In genomic region chr15:54374184-54374947, GRCh38 we compare ENCODE assay signal across 18 cellular contexts.
A peak's percentile ranks its signal among the peaks of the same experiment; 100 is the strongest.
DNase-seq lines count a peak whose midpoint lies in the region; ATAC-seq and TF ChIP-seq lines count a peak whose summit lies in the region.
"Had no signal": no experiment of that assay in that cellular context is flagged by ENCODE, and none has a peak within 500 bp of the region (broad histone marks: within the 10 kb centered on the region; RNA-seq: fewer than 3 reads in every experiment).

No MANE protein-coding gene starts in this region.

- H4K20me1 ChIP-seq in smooth muscle cell (ENCODE audit: low read depth) = no peaks in the 10 kb centered on the region
- H4K20me1 ChIP-seq: BLaER1 treated with 17β-estradiol and CSF1 and Interleukin-3, amounts not matched to agents 10 nM and 100 nM had no signal

- peak overlapping the region; percentile 2 for H2BK15ac ChIP-seq in neuronal stem cell (ENCODE audit: low read length)

- no peak overlapping the region for H3K27ac Mint-ChIP-seq in CD14-positive monocyte
- H3K27ac Mint-ChIP-seq in glutamatergic neuron (ENCODE audit: unreplicated experiment) = no peak overlapping the region
- H3K27ac Mint-ChIP-seq in activated naive CD4-positive, alpha-beta T cell treated with anti-CD3 and anti-CD28 coated beads, Interleukin-2, amount 50 U/mL, for 72 hours = no peak overlapping the region

- peak overlapping the region; percentile 77 for H3K18ac ChIP-seq in neuronal stem cell (ENCODE audit: low read length)

- no peak overlapping the region for H3K23ac ChIP-seq in neuronal stem cell (ENCODE audit: low read depth, low read length, poor library complexity)

- H3K9ac ChIP-seq in neuronal stem cell (ENCODE audit: low read depth, low read length, poor library complexity) (peak overlapping the region; percentile 73), smooth muscle cell (ENCODE audit: low read depth) (no peak overlapping the region)
- H3K9ac ChIP-seq: BLaER1 treated with 17β-estradiol and CSF1 and Interleukin-3, amounts not matched to agents 10 nM and 100 nM had no signal

- H3K9me3 ChIP-seq in neuronal stem cell (replicated peaks in 1 of 2; ENCODE audit: control insufficient read depth in 2 of 2, insufficient read depth in 1 of 2, low read depth in 1 of 2, low read length in 2 of 2) = peaks cover 0 to 2% of the 10 kb centered on the region in 2 donors
- no peaks in the 10 kb centered on the region for H3K9me3 ChIP-seq in smooth muscle cell (replicated peaks; ENCODE audit: low read depth)

- peak overlapping the region; percentile 48 for H4K91ac ChIP-seq in neuronal stem cell (ENCODE audit: low read depth, low read length, poor library complexity)

- no peak overlapping the region for H3K4ac ChIP-seq in neuronal stem cell (ENCODE audit: low read length)

- no peak overlapping the region for H3K14ac ChIP-seq in neuronal stem cell (ENCODE audit: low read length)

- H3K79me2 ChIP-seq in smooth muscle cell (ENCODE audit: low read depth) = no peaks in the 10 kb centered on the region

- H2BK120ac ChIP-seq in neuronal stem cell (ENCODE audit: low read depth, low read length) = no peak overlapping the region

- H3K4me2 ChIP-seq in neuronal stem cell (ENCODE audit: insufficient read depth, low read length, poor library complexity, severe bottlenecking) = no peak overlapping the region
- no peak overlapping the region for H3K4me2 ChIP-seq in smooth muscle cell
- H3K4me2 ChIP-seq: BLaER1 treated with 17β-estradiol and CSF1 and Interleukin-3, amounts not matched to agents 10 nM and 100 nM had no signal

- H3K79me1 ChIP-seq in neuronal stem cell (ENCODE audit: low read depth, low read length) = no peaks in the 10 kb centered on the region

- H3K4me3 ChIP-seq in neuronal stem cell (ENCODE audit: low read length in 2 of 2) (no peak overlapping the region), smooth muscle cell (no peak overlapping the region)
- H3K4me3 ChIP-seq: BLaER1 treated with 17β-estradiol and CSF1 and Interleukin-3, amounts not matched to agents 10 nM and 100 nM; GM12878 had no signal

- H2BK12ac ChIP-seq in neuronal stem cell (ENCODE audit: low read length) = no peak overlapping the region

- no peaks in the 10 kb centered on the region for H3F3A ChIP-seq in smooth muscle cell (ENCODE audit: low read depth)

- no CpG with 5 or more reads among the region's 5 CpGs for WGBS in neuronal stem cell (ENCODE audit: extremely low coverage in 2 of 2, insufficient read length in 2 of 2, insufficient replicate concordance in 1 of 2), 2 donors
- 80% methylated on average over 5 of the region's 5 CpGs for WGBS in smooth muscle cell (ENCODE audit: low lambda C conversion rate)

- H3K9me3 Mint-ChIP-seq in CD14-positive monocyte (peaks cover 3 to 19% (median 11%) of the 10 kb centered on the region in 7 donors), glutamatergic neuron (ENCODE audit: unreplicated experiment) (peaks cover 2% of the 10 kb centered on the region)
- H3K9me3 Mint-ChIP-seq in activated naive CD4-positive, alpha-beta T cell treated with anti-CD3 and anti-CD28 coated beads, Interleukin-2, amount 50 U/mL, for 72 hours = peaks cover 0 to 3% of the 10 kb centered on the region in 2 donors

- H3K36me3 Mint-ChIP-seq in CD14-positive monocyte (no peaks in the 10 kb centered on the region), glutamatergic neuron (ENCODE audit: unreplicated experiment) (peaks cover 4% of the 10 kb centered on the region)
- no peaks in the 10 kb centered on the region for H3K36me3 Mint-ChIP-seq in activated naive CD4-positive, alpha-beta T cell treated with anti-CD3 and anti-CD28 coated beads, Interleukin-2, amount 50 U/mL, for 72 hours

- H3K4me1 ChIP-seq in neuronal stem cell (ENCODE audit: control insufficient read depth in 2 of 2, insufficient read depth in 1 of 2, low read depth in 1 of 2, low read length in 2 of 2) = no peaks in the 10 kb centered on the region
- H3K4me1 ChIP-seq in smooth muscle cell (ENCODE audit: low read depth) = no peaks in the 10 kb centered on the region
- H3K4me1 ChIP-seq: BLaER1 treated with 17β-estradiol and CSF1 and Interleukin-3, amounts not matched to agents 10 nM and 100 nM had no signal

- no peaks in the 10 kb centered on the region for H3K27me3 Mint-ChIP-seq in CD14-positive monocyte (ENCODE audit: low read depth in 3 of 3)
- H3K27me3 Mint-ChIP-seq in glutamatergic neuron (ENCODE audit: unreplicated experiment) = peaks cover 2% of the 10 kb centered on the region

- intact Hi-C loops in CD14-positive monocyte (cut with micrococcal nuclease) = no loop called here

- H4K8ac ChIP-seq in neuronal stem cell (ENCODE audit: low read depth, low read length) = no peak overlapping the region

- H3K27ac ChIP-seq in neuronal stem cell (replicated peaks; ENCODE audit: low read length) (no peak overlapping the region), smooth muscle cell (ENCODE audit: low read depth) (no peak overlapping the region)
- H3K27ac ChIP-seq: BLaER1 treated with 17β-estradiol and CSF1 and Interleukin-3, amounts not matched to agents 10 nM and 100 nM had no signal

- DNase-seq in CD14-positive monocyte (ENCODE audit: low spot score) (peak; percentile 44), NCI-H524 treated with DMSO at 0.1 percent for 48 hours (lab: John Stamatoyannopoulos, UW) (peak; percentile 59), glutamatergic neuron (peak; percentile 68), neuronal stem cell (ENCODE audit: low spot score) (no peak), HuH-7.5 (ENCODE audit: low spot score) (no peak), smooth muscle cell (lab: John Stamatoyannopoulos, UW; ENCODE audit: unreplicated experiment) (no peak)
- no peak for DNase-seq in activated naive CD4-positive, alpha-beta T cell treated with anti-CD3 and anti-CD28 coated beads, Interleukin-2, amount 50 U/mL, for 72 hours (ENCODE audit: low spot score in 2 of 2)
- DNase-seq: DMS 273 treated with DMSO at 0.1 percent for 48 hours, GDM1, GOT3, KG1, NCI-H1436 treated with DMSO at 0.1 percent for 48 hours, NCI-H2029 treated with DMSO at 0.1 percent for 48 hours, NCI-H2227 treated with DMSO at 0.1 percent for 48 hours, NCI-H526 treated with DMSO at 0.1 percent for 48 hours had no signal

- no peaks in the 10 kb centered on the region for H3K27me3 ChIP-seq in neuronal stem cell (ENCODE audit: control insufficient read depth in 3 of 3, insufficient read depth in 3 of 3, low read depth in 1 of 3, low read length in 3 of 3)
- H3K27me3 ChIP-seq in smooth muscle cell (ENCODE audit: low read depth) = no peaks in the 10 kb centered on the region
- H3K27me3 ChIP-seq: BLaER1 treated with 17β-estradiol and CSF1 and Interleukin-3, amounts not matched to agents 10 nM and 100 nM had no signal

- H2AK5ac ChIP-seq in neuronal stem cell (ENCODE audit: low read depth, low read length) = no peak overlapping the region

- ATAC-seq in GM21423 (IDR thresholded peaks at IDR 0.05; ENCODE audit: unreplicated experiment) = no peak
- no peak for ATAC-seq in activated naive CD4-positive, alpha-beta T cell treated with anti-CD3 and anti-CD28 coated beads, Interleukin-2, amount 50 U/mL, for 72 hours
- ATAC-seq: GM12878 had no signal

- H3K4me1 Mint-ChIP-seq in CD14-positive monocyte (no peaks in the 10 kb centered on the region), glutamatergic neuron (ENCODE audit: low read depth, unreplicated experiment) (no peaks in the 10 kb centered on the region)

- no peaks in the 10 kb centered on the region for H3K36me3 ChIP-seq in neuronal stem cell (replicated peaks in 1 of 2; ENCODE audit: control insufficient read depth in 2 of 2, insufficient read depth in 2 of 2, low read length in 2 of 2)
- H3K36me3 ChIP-seq in smooth muscle cell (ENCODE audit: low read depth) = no peaks in the 10 kb centered on the region
- H3K36me3 ChIP-seq: BLaER1 treated with 17β-estradiol and CSF1 and Interleukin-3, amounts not matched to agents 10 nM and 100 nM had no signal

- H2AFZ ChIP-seq in neuronal stem cell (ENCODE audit: low read length) (no peak overlapping the region), smooth muscle cell (ENCODE audit: low read depth) (no peak overlapping the region)

- H3K4me3 Mint-ChIP-seq in CD14-positive monocyte (no peak overlapping the region), glutamatergic neuron (ENCODE audit: unreplicated experiment) (no peak overlapping the region)

- TF ChIP-seq CTCF in CD14-positive monocyte (IDR thresholded peaks at IDR 0.05) (no peak), glutamatergic neuron (IDR thresholded peaks at IDR 0.05; ENCODE audit: partially characterized antibody, unreplicated experiment) (no peak), smooth muscle cell (IDR thresholded peaks at IDR 0.05; ENCODE audit: borderline replicate concordance, insufficient read depth, poor library complexity, severe bottlenecking) (no peak)

- H2BK5ac ChIP-seq in neuronal stem cell (ENCODE audit: low read length) = no peak overlapping the region

Comparison
In these comparisons a context has a peak if more than half of its experiments do, and no peak if none do; other contexts are left out.
1. DNase-seq: peak in CD14-positive monocyte (single experiment), NCI-H524 treated with DMSO at 0.1 percent for 48 hours (single experiment) and glutamatergic neuron (single experiment); none in neuronal stem cell (single experiment), HuH-7.5 (single experiment), smooth muscle cell (single experiment) and activated naive CD4-positive, alpha-beta T cell treated with anti-CD3 and anti-CD28 coated beads, Interleukin-2, amount 50 U/mL, for 72 hours (0 of 2).